ENCODE assay signal across 8 cellular contexts in the genomic region with DNA sequence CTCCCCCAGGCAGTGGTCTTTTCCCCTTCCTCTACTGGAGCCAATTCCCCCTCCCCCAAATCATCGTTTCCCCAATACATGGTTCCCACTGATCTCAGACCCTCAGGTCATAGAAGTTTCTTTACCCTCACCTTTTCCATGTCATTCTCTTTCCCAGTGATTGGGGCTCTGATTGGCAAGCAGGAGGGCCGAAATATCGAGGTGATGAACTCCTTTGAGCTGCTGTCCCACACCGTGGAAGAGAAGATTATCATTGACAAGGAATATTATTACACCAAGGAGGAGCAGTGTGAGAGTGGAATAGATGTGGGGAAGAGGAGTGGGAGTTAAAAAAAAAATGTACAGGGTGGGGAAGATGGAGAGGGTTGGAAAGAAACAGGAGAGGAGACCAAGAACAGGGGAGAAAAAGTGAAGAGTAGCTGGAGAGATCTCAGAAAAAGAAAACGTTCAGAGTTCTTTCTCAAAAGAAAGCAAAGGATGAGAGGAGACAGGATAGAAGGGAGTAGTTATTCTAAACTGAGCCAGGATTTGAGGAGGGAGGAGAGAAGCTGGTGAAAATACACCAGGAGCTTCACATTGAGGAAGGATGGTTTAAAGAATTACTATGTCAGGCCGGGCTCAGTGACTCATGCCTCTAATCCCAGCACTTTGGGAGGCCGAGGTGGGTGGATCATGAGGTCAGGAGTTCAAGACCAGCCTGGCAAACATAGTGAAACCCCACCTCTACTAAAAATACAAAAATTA. TPM values are rescaled to one million over a fixed set of nuclear protein-coding genes. Genes with fewer than 3 reads are reported as not detected.
DNase-seq lines count a peak whose midpoint lies in the region; ATAC-seq and TF ChIP-seq lines count a peak whose summit lies in the region.

No MANE protein-coding gene starts in this region.

- no peak for TF ChIP-seq POLR2A in heart left ventricle (IDR thresholded peaks at IDR 0.05)
- no peak for TF ChIP-seq POLR2A in vagina (IDR thresholded peaks at IDR 0.05)

- 37 to 42% (median 40%) methylated on average over 7 of the region's 7 CpGs for WGBS in heart left ventricle, 4 donors

- H3K27ac ChIP-seq in heart left ventricle (peak overlapping the region in 10 of 12 donors; percentile 85 to 97 (median 93)), lower lobe of right lung (peak overlapping the region; percentile 84), vagina (peak overlapping the region; percentile 88)

- H3K27me3 ChIP-seq in heart left ventricle (no peaks in the 10 kb centered on the region), lower lobe of right lung (ENCODE audit: low read depth) (no peaks in the 10 kb centered on the region), vagina (no peaks in the 10 kb centered on the region)

- peaks cover 0 to 31% (median 16%) of the 10 kb centered on the region in 12 donors for H3K4me1 ChIP-seq in heart left ventricle
- H3K4me1 ChIP-seq in lower lobe of right lung = peaks cover 25% of the 10 kb centered on the region
- H3K4me1 ChIP-seq in vagina = peaks cover 24% of the 10 kb centered on the region

- H3K36me3 ChIP-seq in heart left ventricle (peaks cover 0 to 46% (median 44%) of the 10 kb centered on the region in 9 donors), lower lobe of right lung (peaks cover 43% of the 10 kb centered on the region), vagina (peaks cover 0 to 34% of the 10 kb centered on the region in 2 donors)

- in situ Hi-C loops in astrocyte of the cerebellum (cut with HindIII; ENCODE audit: low sequenced_read_pairs) = no loop called here

- DNase-seq in heart left ventricle (no peak), left ventricle myocardium superior (no peak), astrocyte of the cerebellum (ENCODE audit: low read depth) (no peak), lower lobe of right lung (no peak), vagina (ENCODE audit: extremely low spot score in 2 of 2) (no peak), SIG-M5 treated with dmso at 0.1 percent for 504 hours (lab: John Stamatoyannopoulos, UW; ENCODE audit: unreplicated experiment) (no peak), DMS 273 treated with DMSO at 0.1 percent for 48 hours (lab: John Stamatoyannopoulos, UW) (no peak)

- no peak for TF ChIP-seq CTCF in heart left ventricle (IDR thresholded peaks at IDR 0.05)
- TF ChIP-seq CTCF in astrocyte of the cerebellum (IDR thresholded peaks at IDR 0.05; ENCODE audit: low read depth, low read length, missing control alignments) = no peak
- no peak for TF ChIP-seq CTCF in lower lobe of right lung (IDR thresholded peaks at IDR 0.05)
- TF ChIP-seq CTCF in vagina (IDR thresholded peaks at IDR 0.05) = no peak

- ATAC-seq in heart left ventricle = no peak
- no peak for ATAC-seq in left ventricle myocardium superior
- ATAC-seq in lower lobe of right lung = no peak
- no peak for ATAC-seq in GM21528 (IDR thresholded peaks at IDR 0.05; ENCODE audit: low FRiP score, unreplicated experiment)

- no peaks in the 10 kb centered on the region for H3K9me3 ChIP-seq in heart left ventricle
- no peaks in the 10 kb centered on the region for H3K9me3 ChIP-seq in lower lobe of right lung
- no peaks in the 10 kb centered on the region for H3K9me3 ChIP-seq in vagina

- intact Hi-C loops in heart left ventricle (cut with DNase I) (loop anchor here in 5 of 10 donors (5.0 to 10.0 kb wide), 2 partner anchors 38 to 175 kb away; a partner anchor contains a TSS), left ventricle myocardium superior (cut with micrococcal nuclease) (no loop called here), lower lobe of right lung (cut with DNase I) (no loop called here), vagina (cut with DNase I) (no loop called here)

- H3K4me3 ChIP-seq in heart left ventricle (peak overlapping the region; percentile 62 to 96 (median 87)), astrocyte of the cerebellum (ENCODE audit: low read depth, low read length) (peak overlapping the region; percentile 89), lower lobe of right lung (peak overlapping the region; percentile 89), vagina (peak overlapping the region; percentile 94 to 95)

RNA-seq across cellular contexts. Expression of a gene that starts 0.9 kb away (rescaled TPM):
- total RNA-seq in heart left ventricle = 100 to 1,000 TPM in 7 of 9 donors, 10 to 100 TPM in 2; 53.3 to 120 (median 108) TPM
- polyA plus RNA-seq in heart left ventricle = 100 to 1,000 TPM; 115 to 130 TPM
- total RNA-seq in left ventricle myocardium superior = 126 TPM
- total RNA-seq in lower lobe of right lung = 70.6 TPM
- total RNA-seq in vagina = 59.9 TPM

RNA-seq across cellular contexts. Expression of a gene that starts 8.1 kb away (rescaled TPM):
- 10 to 100 TPM; 11.7 to 21.2 (median 15.2) TPM for total RNA-seq in heart left ventricle
- 10 to 100 TPM; 11.2 to 11.5 TPM for polyA plus RNA-seq in heart left ventricle
- 15.6 TPM for total RNA-seq in left ventricle myocardium superior
- 23.0 TPM for total RNA-seq in lower lobe of right lung
- 16.7 TPM for total RNA-seq in vagina

RNA-seq across cellular contexts. Expression of a gene that starts 11.6 kb away (rescaled TPM):
- 10 to 100 TPM; 12.8 to 34.4 (median 17.2) TPM for total RNA-seq in heart left ventricle
- polyA plus RNA-seq in heart left ventricle = 10 to 100 TPM; 15.2 to 31.6 TPM
- 23.9 TPM for total RNA-seq in left ventricle myocardium superior
- 48.0 TPM for total RNA-seq in lower lobe of right lung
- total RNA-seq in vagina = 35.1 TPM

RNA-seq across cellular contexts. Expression of a gene that starts 11.8 kb away (rescaled TPM):
- total RNA-seq in heart left ventricle = 10 to 100 TPM in 8 of 9 donors, 1 to 10 TPM in 1; 8.9 to 19.3 (median 12.3) TPM
- 10 to 100 TPM; 10.9 to 17.7 TPM for polyA plus RNA-seq in heart left ventricle
- 15.3 TPM for total RNA-seq in left ventricle myocardium superior
- 16.5 TPM for total RNA-seq in lower lobe of right lung
- total RNA-seq in vagina = 26.3 TPM

RNA-seq across cellular contexts. Expression of a gene that starts 29.5 kb away (rescaled TPM):
- total RNA-seq in heart left ventricle = 10 to 100 TPM; 24.9 to 80.9 (median 34.1) TPM
- 10 to 100 TPM; 28.7 to 48.1 TPM for polyA plus RNA-seq in heart left ventricle
- 31.9 TPM for total RNA-seq in left ventricle myocardium superior
- total RNA-seq in lower lobe of right lung = 39.4 TPM
- total RNA-seq in vagina = 54.3 TPM
